9 cellular contexts compared by ENCODE assay signal in genomic region chr10:104349623-104350142, GRCh38. TPM values are rescaled to one million over a fixed set of nuclear protein-coding genes. Genes with fewer than 3 reads are reported as not detected.
A peak's percentile ranks its signal among the peaks of the same experiment; 100 is the strongest.
DNase-seq lines count a peak whose midpoint lies in the region; ATAC-seq, FAIRE-seq and TF ChIP-seq lines count a peak whose summit lies in the region.
"Had no signal": no experiment of that assay in that cellular context is flagged by ENCODE, and none has a peak within 500 bp of the region (broad histone marks: within the 10 kb centered on the region; RNA-seq: fewer than 3 reads in every experiment).

No MANE protein-coding gene starts in this region.

- peak overlapping the region; percentile 14 for H2BK5ac ChIP-seq in mesendoderm (ENCODE audit: low read length)

- TF ChIP-seq POLR2A in GM12878 (IDR thresholded peaks at IDR 0.05; ENCODE audit: low read depth, low read length): no peak

- H3K4ac ChIP-seq in mesendoderm (ENCODE audit: low read depth, low read length): no peak overlapping the region

- FAIRE-seq in GM12878 (lab: Jason Lieb, UNC): peak; percentile 86

- H2BK15ac ChIP-seq in mesendoderm (replicated peaks; ENCODE audit: low read depth): no peak overlapping the region

- WGBS in GM12878 (ENCODE audit: insufficient coverage, insufficient replicate concordance, low lambda C conversion rate, missing lambda C conversion rate): 2% methylated on average over 5 of the region's 5 CpGs
- no CpG with 5 or more reads among the region's 5 CpGs for WGBS in mesendoderm (ENCODE audit: extremely low coverage, insufficient coverage, low lambda C conversion rate)

- H4K8ac ChIP-seq in mesendoderm (ENCODE audit: low read depth, low read length): no peak overlapping the region

- SMC1A ChIA-PET in GM12878 (lab: Charles Lee; ENCODE audit: uncharacterized antibody, unreplicated experiment): interaction anchor here (0.7 to 10.5 kb wide), 12 partner anchors 9 to 75 kb away, joined by 3 to 187 read pairs (median 6); partner anchors contain the start of gene ITPRIP

- no peaks in the 10 kb centered on the region for H3K27me3 ChIP-seq in GM12878 (replicated peaks in 1 of 2; ENCODE audit: control insufficient read depth in 2 of 2, insufficient read depth in 2 of 2, low read length in 1 of 2)
- H3K27me3 ChIP-seq in mesendoderm (ENCODE audit: insufficient read depth, low read length, poor library complexity): no peaks in the 10 kb centered on the region

- no peak overlapping the region for H4K5ac ChIP-seq in mesendoderm (ENCODE audit: low read length)

- RAD21 ChIA-PET in GM12878 (lab: Charles Lee; ENCODE audit: unreplicated experiment): interaction anchor here (0.8 to 6.8 kb wide), 8 partner anchors 8 to 76 kb away, joined by 3 to 137 read pairs (median 3); no protein-coding TSS in a partner anchor

- no peaks in the 10 kb centered on the region for H3K79me2 ChIP-seq in GM12878 (ENCODE audit: control insufficient read depth, insufficient read depth, low read length)
- no peaks in the 10 kb centered on the region for H3K79me2 ChIP-seq in mesendoderm (ENCODE audit: control insufficient read depth, insufficient read depth, low read length)

- H3K4me3 ChIP-seq in GM12878: no peak overlapping the region
- H3K4me3 ChIP-seq in mesendoderm (ENCODE audit: low read length): no peak overlapping the region

- H3K79me1 ChIP-seq in mesendoderm (ENCODE audit: low read length): no peaks in the 10 kb centered on the region

- H3K9ac ChIP-seq in GM12878 (ENCODE audit: control insufficient read depth, insufficient read depth, low read length) (no peak overlapping the region), mesendoderm (ENCODE audit: low read length) (peak overlapping the region; percentile 52)

- in situ Hi-C loops in GM12878 (cut with MboI): loop anchor here (5.0 to 10.0 kb wide), 2 partner anchors 37 to 55 kb away; no protein-coding TSS in a partner anchor

- no peak overlapping the region; the same call in 1 of the 2 replicates for H2AFZ ChIP-seq in GM12878 (ENCODE audit: control insufficient read depth, low read depth, low read length)

- H3K27ac ChIP-seq in GM12878 (ENCODE audit: control insufficient read depth, insufficient read depth): peak overlapping the region; percentile 56
- H3K27ac ChIP-seq in mesendoderm (ENCODE audit: low read depth, low read length): no peak overlapping the region

- H3K23ac ChIP-seq in mesendoderm (ENCODE audit: low read length): no peak overlapping the region

- no TSS peak for BruUV-seq in GM12878 (replicated peaks; lab: Mats Ljungman, UMichigan)

- H3K36me3 ChIP-seq in GM12878 (ENCODE audit: control insufficient read depth in 2 of 2, insufficient read depth in 2 of 2, low read length in 1 of 2) (no peaks in the 10 kb centered on the region), mesendoderm (ENCODE audit: control insufficient read depth, insufficient read depth, low read length) (no peaks in the 10 kb centered on the region)

- TF ChIP-seq CTCF in GM12878 (IDR thresholded peaks at IDR 0.05 in 2 of 3, conservative IDR thresholded peaks at IDR 0.05 in 1 of 3; ENCODE audit: control insufficient read depth in 2 of 3, extremely low read depth in 1 of 3, insufficient read depth in 1 of 3, low read depth in 3 of 3, low read length in 3 of 3): no peak

- TF ChIP-seq RAD21 in GM12878 (IDR thresholded peaks at IDR 0.05; ENCODE audit: insufficient read depth, low read depth, low read length): no peak

- no peaks in the 10 kb centered on the region; the same call in 2 of the 3 replicates for H3K9me3 ChIP-seq in GM12878 (replicated peaks; ENCODE audit: control insufficient read depth, insufficient read depth, low read length)

- peak overlapping the region; percentile 11 for H3K56ac ChIP-seq in mesendoderm (ENCODE audit: low read length)

- intact Hi-C loops in GM12878 (cut with micrococcal nuclease; ENCODE audit: unreplicated experiment): loop anchor here (1.0 to 5.0 kb wide), 3 partner anchors 44 to 227 kb away; partner anchors contain the start of gene SFR1

- CTCF ChIA-PET in GM12878 (lab: Yijun Ruan, JAX) (interaction anchor here (0.6 to 12.8 kb wide), 13 partner anchors 8 to 107 kb away, joined by 3 to 419 read pairs (median 25); partner anchors contain the start of genes GSTO1, GSTO2 and ITPRIP), HEK293T (lab: Yijun Ruan, JAX) (interaction anchor here (0.8 to 3.1 kb wide), 6 partner anchors 21 to 75 kb away, joined by 3 to 21 read pairs (median 4); no protein-coding TSS in a partner anchor)

- peak overlapping the region; percentile 80 for H3K4me2 ChIP-seq in GM12878 (ENCODE audit: control insufficient read depth, insufficient read depth)
- H3K4me2 ChIP-seq in mesendoderm (ENCODE audit: low read length): peak overlapping the region; percentile 28

- POLR2A ChIA-PET in GM12878 (lab: Charles Lee) (interaction anchor here (0.9 to 2.2 kb wide), 4 partner anchors 8 to 228 kb away, joined by 3 to 10 read pairs (median 4); partner anchors contain the start of genes ITPRIP and SFR1), HEK293T (lab: Yijun Ruan, JAX) (no interaction called here)

- peak; percentile 36 to 82; a peak in 3 of 4 replicates for TF ChIP-seq EP300 in GM12878 (IDR thresholded peaks at IDR 0.05; ENCODE audit: borderline replicate concordance in 1 of 2, control insufficient read depth in 1 of 2, low read depth in 2 of 2, low read length in 2 of 2)

- DNase-seq in Ammon's horn (ENCODE audit: low spot score) (peak; percentile 72), GM12878 (ENCODE audit: low read depth, low spot score) (peak; percentile 78), mesendoderm (peak; percentile 98), NCI-H2196 treated with DMSO at 0.1 percent for 48 hours (lab: John Stamatoyannopoulos, UW; ENCODE audit: unreplicated experiment) (no peak), hippocampal formation (lab: John Stamatoyannopoulos, UW) (no peak), HEK293T (ENCODE audit: extremely low spot score) (no peak)
- DNase-seq: activated naive CD8-positive, alpha-beta T cell treated with anti-CD3 and anti-CD28 coated beads, Interleukin-2, amount 10 ng/mL, durations not matched to agents 7 days and 5 days had no signal

- no peaks in the 10 kb centered on the region for H4K20me1 ChIP-seq in GM12878 (ENCODE audit: control insufficient read depth, insufficient read depth)

- no peak overlapping the region for H2BK120ac ChIP-seq in mesendoderm (ENCODE audit: low read depth, low read length)

- H3K18ac ChIP-seq in mesendoderm (ENCODE audit: low read length): no peak overlapping the region

- ATAC-seq in GM21390 (IDR thresholded peaks at IDR 0.05; ENCODE audit: unreplicated experiment) (peak; percentile 56), HG03565 (IDR thresholded peaks at IDR 0.05; ENCODE audit: unreplicated experiment) (peak; percentile 44), GM12878 (peak; percentile 78)

- H3K4me1 ChIP-seq in GM12878 (ENCODE audit: control insufficient read depth, insufficient read depth, low read length) (peaks cover 51% of the 10 kb centered on the region), mesendoderm (ENCODE audit: control insufficient read depth, low read depth, low read length) (peaks cover 5% of the 10 kb centered on the region)

- H2AK5ac ChIP-seq in mesendoderm (ENCODE audit: low read length): no peak overlapping the region

TF ChIP-seq in GM12878, 131 proteins besides CTCF, POLR2A, EP300 and RAD21 (continues in another document):
- peak; percentile 62; the same call in 1 of the 3 replicates for TF ChIP-seq POU2F2 (IDR thresholded peaks at IDR 0.05; ENCODE audit: borderline replicate concordance, low read depth, low read length)

TF ChIP-seq in HEK293T, 16 proteins besides CTCF, POLR2A, EP300 and RAD21 (continues in another document):
- TF ChIP-seq L3MBTL2 (conservative IDR thresholded peaks at IDR 0.05) (no peak), HDGF (IDR thresholded peaks at IDR 0.05; ENCODE audit: borderline replicate concordance) (no peak), LEF1 (IDR thresholded peaks at IDR 0.05; ENCODE audit: borderline replicate concordance) (no peak), SUZ12 (IDR thresholded peaks at IDR 0.05) (no peak)

RNA-seq across cellular contexts. Expression of gene CFAP58, which starts 4.0 kb away (rescaled TPM):
- 1.1 and 2.5 TPM in 2 replicates for total RNA-seq in GM12878 (2013; cell fraction: nucleolus; rRNA removed)
- total RNA-seq in GM12878 (2014; rRNA removed) (0.27 and 0.28 TPM in 2 replicates), GM12878 (2014; rRNA removed; fragmentation: Illumina TruSeq; extraction: Trizol) (0.22 and 0.37 TPM in 2 replicates), GM12878 (2021) (0.19 and 0.26 TPM in 2 replicates)
- polyA plus RNA-seq in GM12878 (2011; ENCODE audit: low read depth): 0.09 TPM
- polyA plus RNA-seq in GM12878 (2011; rRNA removed) (0.19 and 0.39 TPM in 2 replicates), GM12878 (2014; fragmentation: Illumina TruSeq; extraction: Trizol) (0.35 and 1.1 TPM in 2 replicates), GM12878 (2014; fragmentation: Nextera tagmentation; extraction: Ambion mirVana) (under 1 TPM; 0.03 to 0.11 TPM), GM12878 (2014; rRNA removed) (0.13 and 0.23 TPM in 2 replicates), GM12878 (2016; fragmentation: Nextera tagmentation; extraction: Ambion mirVana) (under 1 TPM; 0.04 to 0.24 TPM)
- polyA plus RNA-seq in GM12878 (2011; cell fraction: cytosol; rRNA removed): 0.12 and 0.13 TPM in 2 replicates
- 0.19 and 0.48 TPM in 2 replicates for polyA plus RNA-seq in GM12878 (2011; cell fraction: nucleus; rRNA removed)
- 0.15 and 0.28 TPM in 2 replicates for polyA plus RNA-seq in GM12878 (2012)
- 0.10 and 0.15 TPM in 2 replicates for polyA minus RNA-seq in GM12878 (2011; rRNA and poly(A)+ RNA removed)
- not detected in 2 replicates for polyA minus RNA-seq in GM12878 (2011; cell fraction: cytosol; rRNA and poly(A)+ RNA removed)
- 0.12 TPM in 1 of 2 replicates, not detected in the other for polyA minus RNA-seq in GM12878 (2011; cell fraction: nucleus; rRNA and poly(A)+ RNA removed)
- polyA plus RNA-seq in mesendoderm (2013, experiment 1 of 2): 1.0 TPM
- polyA plus RNA-seq in mesendoderm (2013, experiment 2 of 2): 0.85 TPM

RNA-seq across cellular contexts. Expression of gene ITPRIP, which starts 11.4 kb away (rescaled TPM):
- total RNA-seq in GM12878 (2013; cell fraction: nucleolus; rRNA removed): 10.1 and 10.8 TPM in 2 replicates
- total RNA-seq in GM12878 (2014; rRNA removed): 4.4 and 5.6 TPM in 2 replicates
- 2.3 and 2.4 TPM in 2 replicates for total RNA-seq in GM12878 (2014; rRNA removed; fragmentation: Illumina TruSeq; extraction: Trizol)
- total RNA-seq in GM12878 (2021): 10.4 and 11.3 TPM in 2 replicates
- polyA plus RNA-seq in GM12878 (2011; ENCODE audit: low read depth): 3.9 TPM
- polyA plus RNA-seq in GM12878 (2011; rRNA removed): 2.7 and 6.5 TPM in 2 replicates
- 8.2 and 8.4 TPM in 2 replicates for polyA plus RNA-seq in GM12878 (2011; cell fraction: cytosol; rRNA removed)
- polyA plus RNA-seq in GM12878 (2011; cell fraction: nucleus; rRNA removed): 7.0 and 8.2 TPM in 2 replicates
- 5.4 and 5.6 TPM in 2 replicates for polyA plus RNA-seq in GM12878 (2012)
- polyA plus RNA-seq in GM12878 (2014; fragmentation: Illumina TruSeq; extraction: Trizol): 3.2 and 5.4 TPM in 2 replicates
- 1 to 10 TPM in 1 of 2 experiments, under 1 TPM in 1; 0.82 to 1.2 TPM for polyA plus RNA-seq in GM12878 (2014; fragmentation: Nextera tagmentation; extraction: Ambion mirVana)
- 6.3 and 6.6 TPM in 2 replicates for polyA plus RNA-seq in GM12878 (2014; rRNA removed)
- polyA plus RNA-seq in GM12878 (2016; fragmentation: Nextera tagmentation; extraction: Ambion mirVana): 1 to 10 TPM; 8.6 to 8.7 TPM
- 10.6 and 13.5 TPM in 2 replicates for polyA minus RNA-seq in GM12878 (2011; rRNA and poly(A)+ RNA removed)
- polyA minus RNA-seq in GM12878 (2011; cell fraction: cytosol; rRNA and poly(A)+ RNA removed): 3.5 and 4.9 TPM in 2 replicates
- 10.6 and 17.2 TPM in 2 replicates for polyA minus RNA-seq in GM12878 (2011; cell fraction: nucleus; rRNA and poly(A)+ RNA removed)
- 22.8 TPM for polyA plus RNA-seq in mesendoderm (2013, experiment 1 of 2)
- polyA plus RNA-seq in mesendoderm (2013, experiment 2 of 2): 22.4 TPM

Comparison
In these comparisons a context has a peak if more than half of its experiments do, and no peak if none do; other contexts are left out.
1. DNase-seq: peak in Ammon's horn (single experiment), GM12878 (single experiment) and mesendoderm (single experiment); none in NCI-H2196 treated with DMSO at 0.1 percent for 48 hours (single experiment), hippocampal formation (0 of 2) and HEK293T (single experiment).
2. Peak in every context shown above with its lines, with median percentiles within 50 percentile points of each other: ATAC-seq.